In the genomic region with DNA sequence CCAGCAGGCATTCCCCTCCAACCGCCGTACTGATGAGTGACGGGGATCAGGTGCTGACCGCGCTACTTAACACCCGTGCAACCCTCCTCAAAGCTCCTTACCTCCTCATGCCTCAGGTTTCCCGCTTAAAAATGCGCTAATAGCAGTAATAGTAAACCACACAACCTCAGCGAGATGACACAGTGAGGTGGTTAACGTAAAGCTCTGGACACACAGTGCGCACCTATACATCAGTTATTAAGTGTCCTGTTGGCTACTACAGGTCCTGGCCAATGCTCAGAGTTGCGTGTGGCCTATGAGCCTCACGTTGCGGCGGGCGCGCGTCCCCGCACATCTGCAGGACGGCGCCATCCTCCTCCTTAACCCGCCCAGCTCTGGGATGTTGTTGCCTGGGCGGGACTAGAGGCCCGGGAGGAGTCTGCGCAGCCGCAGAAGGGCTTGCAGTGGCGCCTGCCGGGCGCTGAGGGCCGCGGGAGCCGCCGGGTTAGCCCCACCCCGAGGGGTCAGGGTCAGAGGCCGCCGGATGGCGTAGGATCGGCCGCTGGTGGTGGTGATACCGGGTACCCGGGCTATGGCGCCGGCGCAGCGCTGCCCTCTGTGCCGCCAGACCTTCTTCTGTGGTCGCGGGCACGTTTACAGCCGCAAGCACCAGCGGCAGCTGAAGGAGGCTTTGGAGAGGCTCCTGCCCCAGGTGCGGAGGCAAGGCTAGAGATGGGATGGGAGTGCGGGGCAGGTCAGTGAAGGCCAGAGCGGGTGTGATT, we compare ENCODE assay signal across 1 cellular context.
A peak's percentile ranks its signal among the peaks of the same experiment; 100 is the strongest.
TF ChIP-seq lines count a peak whose summit lies in the region.

A gene with protein sequence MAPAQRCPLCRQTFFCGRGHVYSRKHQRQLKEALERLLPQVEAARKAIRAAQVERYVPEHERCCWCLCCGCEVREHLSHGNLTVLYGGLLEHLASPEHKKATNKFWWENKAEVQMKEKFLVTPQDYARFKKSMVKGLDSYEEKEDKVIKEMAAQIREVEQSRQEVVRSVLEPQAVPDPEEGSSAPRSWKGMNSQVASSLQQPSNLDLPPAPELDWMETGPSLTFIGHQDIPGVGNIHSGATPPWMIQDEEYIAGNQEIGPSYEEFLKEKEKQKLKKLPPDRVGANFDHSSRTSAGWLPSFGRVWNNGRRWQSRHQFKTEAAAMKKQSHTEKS (plus strand): TSS at position 512 of the 761 bp plus-strand sequence. CDS start 60 bp downstream, at position 572.

TF ChIP-seq in WTC11, 78 proteins besides CTCF, POLR2A, EP300 and RAD21 (continued from another document and continues in another):
- TF ChIP-seq, protein P1, sequence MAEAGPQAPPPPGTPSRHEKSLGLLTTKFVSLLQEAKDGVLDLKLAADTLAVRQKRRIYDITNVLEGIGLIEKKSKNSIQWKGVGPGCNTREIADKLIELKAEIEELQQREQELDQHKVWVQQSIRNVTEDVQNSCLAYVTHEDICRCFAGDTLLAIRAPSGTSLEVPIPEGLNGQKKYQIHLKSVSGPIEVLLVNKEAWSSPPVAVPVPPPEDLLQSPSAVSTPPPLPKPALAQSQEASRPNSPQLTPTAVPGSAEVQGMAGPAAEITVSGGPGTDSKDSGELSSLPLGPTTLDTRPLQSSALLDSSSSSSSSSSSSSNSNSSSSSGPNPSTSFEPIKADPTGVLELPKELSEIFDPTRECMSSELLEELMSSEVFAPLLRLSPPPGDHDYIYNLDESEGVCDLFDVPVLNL (CRISPR knock-in tag; IDR thresholded peaks at IDR 0.05; ENCODE audit: borderline replicate concordance, low read depth): no peak
- TF ChIP-seq PRRX2 (CRISPR knock-in tag; IDR thresholded peaks at IDR 0.05) (no peak), ZNF232 (CRISPR knock-in tag; IDR thresholded peaks at IDR 0.05) (0 out of 2 replicates have a peak, but pooled peaks have one; percentile 14), FOXK1 (CRISPR knock-in tag; IDR thresholded peaks at IDR 0.05) (peak; percentile 80; the same call in 1 of the 2 replicates), NR1H2 (CRISPR knock-in tag; IDR thresholded peaks at IDR 0.05) (no peak), NR2C2 (CRISPR knock-in tag; IDR thresholded peaks at IDR 0.05) (peak; percentile 93), TEAD4 (CRISPR knock-in tag; IDR thresholded peaks at IDR 0.05) (no peak), ZNF138 (CRISPR knock-in tag; conservative IDR thresholded peaks at IDR 0.05) (no peak), TP53 (CRISPR knock-in tag; IDR thresholded peaks at IDR 0.05) (0 out of 2 replicates have a peak, but pooled peaks have one; percentile 48), ESRRA (CRISPR knock-in tag; IDR thresholded peaks at IDR 0.05; ENCODE audit: borderline replicate concordance) (0 out of 2 replicates have a peak, but pooled peaks have one; percentile 22), ZNF423 (CRISPR knock-in tag; IDR thresholded peaks at IDR 0.05) (no peak), IRF2 (CRISPR knock-in tag; IDR thresholded peaks at IDR 0.05; ENCODE audit: borderline replicate concordance, low read depth) (no peak), ZNF317 (CRISPR knock-in tag; IDR thresholded peaks at IDR 0.05; ENCODE audit: borderline replicate concordance, low read depth) (0 out of 2 replicates have a peak, but pooled peaks have one; percentile 6), JUN (CRISPR knock-in tag; IDR thresholded peaks at IDR 0.05) (0 out of 2 replicates have a peak, but pooled peaks have one; percentile 44), ELF4 (CRISPR knock-in tag; IDR thresholded peaks at IDR 0.05; ENCODE audit: low read depth) (no peak), NFYB (CRISPR knock-in tag; conservative IDR thresholded peaks at IDR 0.05; ENCODE audit: low read depth) (no peak), EMX1 (CRISPR knock-in tag; IDR thresholded peaks at IDR 0.05) (no peak), SMAD3 (CRISPR knock-in tag; IDR thresholded peaks at IDR 0.05; ENCODE audit: borderline replicate concordance) (0 out of 2 replicates have a peak, but pooled peaks have one; percentile 39), ZNF671 (CRISPR knock-in tag; IDR thresholded peaks at IDR 0.05) (no peak)
- TF ChIP-seq, protein P2, sequence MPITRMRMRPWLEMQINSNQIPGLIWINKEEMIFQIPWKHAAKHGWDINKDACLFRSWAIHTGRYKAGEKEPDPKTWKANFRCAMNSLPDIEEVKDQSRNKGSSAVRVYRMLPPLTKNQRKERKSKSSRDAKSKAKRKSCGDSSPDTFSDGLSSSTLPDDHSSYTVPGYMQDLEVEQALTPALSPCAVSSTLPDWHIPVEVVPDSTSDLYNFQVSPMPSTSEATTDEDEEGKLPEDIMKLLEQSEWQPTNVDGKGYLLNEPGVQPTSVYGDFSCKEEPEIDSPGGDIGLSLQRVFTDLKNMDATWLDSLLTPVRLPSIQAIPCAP (CRISPR knock-in tag; IDR thresholded peaks at IDR 0.05): 0 out of 2 replicates have a peak, but pooled peaks have one; percentile 26
- TF ChIP-seq, protein P3, sequence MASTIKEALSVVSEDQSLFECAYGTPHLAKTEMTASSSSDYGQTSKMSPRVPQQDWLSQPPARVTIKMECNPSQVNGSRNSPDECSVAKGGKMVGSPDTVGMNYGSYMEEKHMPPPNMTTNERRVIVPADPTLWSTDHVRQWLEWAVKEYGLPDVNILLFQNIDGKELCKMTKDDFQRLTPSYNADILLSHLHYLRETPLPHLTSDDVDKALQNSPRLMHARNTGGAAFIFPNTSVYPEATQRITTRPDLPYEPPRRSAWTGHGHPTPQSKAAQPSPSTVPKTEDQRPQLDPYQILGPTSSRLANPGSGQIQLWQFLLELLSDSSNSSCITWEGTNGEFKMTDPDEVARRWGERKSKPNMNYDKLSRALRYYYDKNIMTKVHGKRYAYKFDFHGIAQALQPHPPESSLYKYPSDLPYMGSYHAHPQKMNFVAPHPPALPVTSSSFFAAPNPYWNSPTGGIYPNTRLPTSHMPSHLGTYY (CRISPR knock-in tag; IDR thresholded peaks at IDR 0.05): no peak
- TF ChIP-seq, protein P4, sequence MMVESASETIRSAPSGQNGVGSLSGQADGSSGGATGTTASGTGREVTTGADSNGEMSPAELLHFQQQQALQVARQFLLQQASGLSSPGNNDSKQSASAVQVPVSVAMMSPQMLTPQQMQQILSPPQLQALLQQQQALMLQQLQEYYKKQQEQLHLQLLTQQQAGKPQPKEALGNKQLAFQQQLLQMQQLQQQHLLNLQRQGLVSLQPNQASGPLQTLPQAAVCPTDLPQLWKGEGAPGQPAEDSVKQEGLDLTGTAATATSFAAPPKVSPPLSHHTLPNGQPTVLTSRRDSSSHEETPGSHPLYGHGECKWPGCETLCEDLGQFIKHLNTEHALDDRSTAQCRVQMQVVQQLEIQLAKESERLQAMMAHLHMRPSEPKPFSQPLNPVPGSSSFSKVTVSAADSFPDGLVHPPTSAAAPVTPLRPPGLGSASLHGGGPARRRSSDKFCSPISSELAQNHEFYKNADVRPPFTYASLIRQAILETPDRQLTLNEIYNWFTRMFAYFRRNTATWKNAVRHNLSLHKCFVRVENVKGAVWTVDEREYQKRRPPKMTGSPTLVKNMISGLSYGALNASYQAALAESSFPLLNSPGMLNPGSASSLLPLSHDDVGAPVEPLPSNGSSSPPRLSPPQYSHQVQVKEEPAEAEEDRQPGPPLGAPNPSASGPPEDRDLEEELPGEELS (CRISPR knock-in tag; IDR thresholded peaks at IDR 0.05): peak; percentile 20; the same call in 1 of the 2 replicates
- TF ChIP-seq, protein P5, sequence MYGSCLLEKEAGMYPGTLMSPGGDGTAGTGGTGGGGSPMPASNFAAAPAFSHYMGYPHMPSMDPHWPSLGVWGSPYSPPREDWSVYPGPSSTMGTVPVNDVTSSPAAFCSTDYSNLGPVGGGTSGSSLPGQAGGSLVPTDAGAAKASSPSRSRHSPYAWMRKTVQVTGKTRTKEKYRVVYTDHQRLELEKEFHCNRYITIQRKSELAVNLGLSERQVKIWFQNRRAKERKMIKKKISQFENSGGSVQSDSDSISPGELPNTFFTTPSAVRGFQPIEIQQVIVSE (CRISPR knock-in tag; IDR thresholded peaks at IDR 0.05; ENCODE audit: borderline replicate concordance): no peak
- TF ChIP-seq, protein P6, sequence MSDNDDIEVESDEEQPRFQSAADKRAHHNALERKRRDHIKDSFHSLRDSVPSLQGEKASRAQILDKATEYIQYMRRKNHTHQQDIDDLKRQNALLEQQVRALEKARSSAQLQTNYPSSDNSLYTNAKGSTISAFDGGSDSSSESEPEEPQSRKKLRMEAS (CRISPR knock-in tag; IDR thresholded peaks at IDR 0.05): peak; percentile 86
- TF ChIP-seq, protein P7, sequence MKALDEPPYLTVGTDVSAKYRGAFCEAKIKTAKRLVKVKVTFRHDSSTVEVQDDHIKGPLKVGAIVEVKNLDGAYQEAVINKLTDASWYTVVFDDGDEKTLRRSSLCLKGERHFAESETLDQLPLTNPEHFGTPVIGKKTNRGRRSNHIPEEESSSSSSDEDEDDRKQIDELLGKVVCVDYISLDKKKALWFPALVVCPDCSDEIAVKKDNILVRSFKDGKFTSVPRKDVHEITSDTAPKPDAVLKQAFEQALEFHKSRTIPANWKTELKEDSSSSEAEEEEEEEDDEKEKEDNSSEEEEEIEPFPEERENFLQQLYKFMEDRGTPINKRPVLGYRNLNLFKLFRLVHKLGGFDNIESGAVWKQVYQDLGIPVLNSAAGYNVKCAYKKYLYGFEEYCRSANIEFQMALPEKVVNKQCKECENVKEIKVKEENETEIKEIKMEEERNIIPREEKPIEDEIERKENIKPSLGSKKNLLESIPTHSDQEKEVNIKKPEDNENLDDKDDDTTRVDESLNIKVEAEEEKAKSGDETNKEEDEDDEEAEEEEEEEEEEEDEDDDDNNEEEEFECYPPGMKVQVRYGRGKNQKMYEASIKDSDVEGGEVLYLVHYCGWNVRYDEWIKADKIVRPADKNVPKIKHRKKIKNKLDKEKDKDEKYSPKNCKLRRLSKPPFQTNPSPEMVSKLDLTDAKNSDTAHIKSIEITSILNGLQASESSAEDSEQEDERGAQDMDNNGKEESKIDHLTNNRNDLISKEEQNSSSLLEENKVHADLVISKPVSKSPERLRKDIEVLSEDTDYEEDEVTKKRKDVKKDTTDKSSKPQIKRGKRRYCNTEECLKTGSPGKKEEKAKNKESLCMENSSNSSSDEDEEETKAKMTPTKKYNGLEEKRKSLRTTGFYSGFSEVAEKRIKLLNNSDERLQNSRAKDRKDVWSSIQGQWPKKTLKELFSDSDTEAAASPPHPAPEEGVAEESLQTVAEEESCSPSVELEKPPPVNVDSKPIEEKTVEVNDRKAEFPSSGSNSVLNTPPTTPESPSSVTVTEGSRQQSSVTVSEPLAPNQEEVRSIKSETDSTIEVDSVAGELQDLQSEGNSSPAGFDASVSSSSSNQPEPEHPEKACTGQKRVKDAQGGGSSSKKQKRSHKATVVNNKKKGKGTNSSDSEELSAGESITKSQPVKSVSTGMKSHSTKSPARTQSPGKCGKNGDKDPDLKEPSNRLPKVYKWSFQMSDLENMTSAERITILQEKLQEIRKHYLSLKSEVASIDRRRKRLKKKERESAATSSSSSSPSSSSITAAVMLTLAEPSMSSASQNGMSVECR (CRISPR knock-in tag; IDR thresholded peaks at IDR 0.05; ENCODE audit: borderline replicate concordance): peak; percentile 51; the same call in 1 of the 2 replicates
- TF ChIP-seq, protein P8, sequence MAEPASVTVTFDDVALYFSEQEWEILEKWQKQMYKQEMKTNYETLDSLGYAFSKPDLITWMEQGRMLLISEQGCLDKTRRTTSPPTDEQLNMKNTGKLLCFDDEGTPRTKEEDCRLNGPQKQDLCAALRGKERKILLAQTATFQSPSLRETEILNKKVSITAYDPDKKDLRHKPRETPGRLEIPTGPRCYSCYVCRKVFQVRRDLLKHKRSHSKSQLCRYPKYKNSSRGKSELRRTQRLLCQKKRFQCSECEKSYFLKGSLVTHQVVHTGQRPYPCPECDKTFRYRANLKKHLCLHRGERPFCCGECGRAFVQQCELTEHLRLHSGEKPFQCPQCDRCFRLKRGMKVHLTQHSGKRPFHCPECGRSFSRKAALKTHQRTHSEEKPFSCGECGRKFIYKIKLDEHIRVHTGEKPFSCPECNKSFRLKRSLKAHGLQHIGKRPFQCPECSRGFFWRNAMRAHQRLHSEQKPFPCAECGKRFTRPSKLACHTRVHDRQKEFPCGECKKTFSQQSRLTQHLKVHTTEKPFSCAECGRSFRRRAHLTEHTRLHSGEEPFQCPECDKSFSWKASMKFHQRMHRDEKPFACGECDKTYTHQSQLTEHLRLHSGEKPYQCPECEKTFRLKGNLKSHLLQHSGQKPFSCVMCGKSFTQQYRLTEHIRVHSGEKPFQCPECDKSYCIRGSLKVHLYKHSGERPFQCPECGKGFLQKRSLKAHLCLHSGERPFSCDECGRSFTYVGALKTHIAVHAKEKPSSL (CRISPR knock-in tag; conservative IDR thresholded peaks at IDR 0.05): no peak
- TF ChIP-seq, protein P9, sequence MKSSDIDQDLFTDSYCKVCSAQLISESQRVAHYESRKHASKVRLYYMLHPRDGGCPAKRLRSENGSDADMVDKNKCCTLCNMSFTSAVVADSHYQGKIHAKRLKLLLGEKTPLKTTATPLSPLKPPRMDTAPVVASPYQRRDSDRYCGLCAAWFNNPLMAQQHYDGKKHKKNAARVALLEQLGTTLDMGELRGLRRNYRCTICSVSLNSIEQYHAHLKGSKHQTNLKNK (CRISPR knock-in tag; IDR thresholded peaks at IDR 0.05): no peak
- TF ChIP-seq, protein P10, sequence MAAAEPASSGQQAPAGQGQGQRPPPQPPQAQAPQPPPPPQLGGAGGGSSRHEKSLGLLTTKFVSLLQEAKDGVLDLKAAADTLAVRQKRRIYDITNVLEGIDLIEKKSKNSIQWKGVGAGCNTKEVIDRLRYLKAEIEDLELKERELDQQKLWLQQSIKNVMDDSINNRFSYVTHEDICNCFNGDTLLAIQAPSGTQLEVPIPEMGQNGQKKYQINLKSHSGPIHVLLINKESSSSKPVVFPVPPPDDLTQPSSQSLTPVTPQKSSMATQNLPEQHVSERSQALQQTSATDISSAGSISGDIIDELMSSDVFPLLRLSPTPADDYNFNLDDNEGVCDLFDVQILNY (CRISPR knock-in tag; IDR thresholded peaks at IDR 0.05): peak; percentile 90
- TF ChIP-seq, protein P11, sequence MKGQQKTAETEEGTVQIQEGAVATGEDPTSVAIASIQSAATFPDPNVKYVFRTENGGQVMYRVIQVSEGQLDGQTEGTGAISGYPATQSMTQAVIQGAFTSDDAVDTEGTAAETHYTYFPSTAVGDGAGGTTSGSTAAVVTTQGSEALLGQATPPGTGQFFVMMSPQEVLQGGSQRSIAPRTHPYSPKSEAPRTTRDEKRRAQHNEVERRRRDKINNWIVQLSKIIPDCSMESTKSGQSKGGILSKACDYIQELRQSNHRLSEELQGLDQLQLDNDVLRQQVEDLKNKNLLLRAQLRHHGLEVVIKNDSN (CRISPR knock-in tag; IDR thresholded peaks at IDR 0.05): peak; percentile 26; the same call in 1 of the 2 replicates
- TF ChIP-seq, protein P12, sequence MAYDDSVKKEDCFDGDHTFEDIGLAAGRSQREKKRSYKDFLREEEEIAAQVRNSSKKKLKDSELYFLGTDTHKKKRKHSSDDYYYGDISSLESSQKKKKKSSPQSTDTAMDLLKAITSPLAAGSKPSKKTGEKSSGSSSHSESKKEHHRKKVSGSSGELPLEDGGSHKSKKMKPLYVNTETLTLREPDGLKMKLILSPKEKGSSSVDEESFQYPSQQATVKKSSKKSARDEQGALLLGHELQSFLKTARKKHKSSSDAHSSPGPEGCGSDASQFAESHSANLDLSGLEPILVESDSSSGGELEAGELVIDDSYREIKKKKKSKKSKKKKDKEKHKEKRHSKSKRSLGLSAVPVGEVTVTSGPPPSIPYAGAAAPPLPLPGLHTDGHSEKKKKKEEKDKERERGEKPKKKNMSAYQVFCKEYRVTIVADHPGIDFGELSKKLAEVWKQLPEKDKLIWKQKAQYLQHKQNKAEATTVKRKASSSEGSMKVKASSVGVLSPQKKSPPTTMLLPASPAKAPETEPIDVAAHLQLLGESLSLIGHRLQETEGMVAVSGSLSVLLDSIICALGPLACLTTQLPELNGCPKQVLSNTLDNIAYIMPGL (CRISPR knock-in tag; IDR thresholded peaks at IDR 0.05): peak; percentile 77; the same call in 1 of the 2 replicates
- TF ChIP-seq, protein P13, sequence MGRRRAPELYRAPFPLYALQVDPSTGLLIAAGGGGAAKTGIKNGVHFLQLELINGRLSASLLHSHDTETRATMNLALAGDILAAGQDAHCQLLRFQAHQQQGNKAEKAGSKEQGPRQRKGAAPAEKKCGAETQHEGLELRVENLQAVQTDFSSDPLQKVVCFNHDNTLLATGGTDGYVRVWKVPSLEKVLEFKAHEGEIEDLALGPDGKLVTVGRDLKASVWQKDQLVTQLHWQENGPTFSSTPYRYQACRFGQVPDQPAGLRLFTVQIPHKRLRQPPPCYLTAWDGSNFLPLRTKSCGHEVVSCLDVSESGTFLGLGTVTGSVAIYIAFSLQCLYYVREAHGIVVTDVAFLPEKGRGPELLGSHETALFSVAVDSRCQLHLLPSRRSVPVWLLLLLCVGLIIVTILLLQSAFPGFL (CRISPR knock-in tag; IDR thresholded peaks at IDR 0.05; ENCODE audit: borderline replicate concordance): no peak
